Comparison of ENCODE assay signal across 24 cellular contexts in genomic region chr15:64982472-64982871, GRCh38. TPM values are rescaled to one million over a fixed set of nuclear protein-coding genes. Genes with fewer than 3 reads are reported as not detected.
DNase-seq lines count a peak whose midpoint lies in the region; ATAC-seq and TF ChIP-seq lines count a peak whose summit lies in the region.
"Had no signal": no experiment of that assay in that cellular context is flagged by ENCODE, and none has a peak within 500 bp of the region (broad histone marks: within the 10 kb centered on the region; RNA-seq: fewer than 3 reads in every experiment).

No MANE protein-coding gene starts in this region.

- TF ChIP-seq CTCF in foreskin fibroblast (IDR thresholded peaks at IDR 0.05; ENCODE audit: low read depth, low read length) (no peak), type B pancreatic cell (conservative IDR thresholded peaks at IDR 0.05) (no peak), suprapubic skin (IDR thresholded peaks at IDR 0.05) (no peak)

- H3K27ac ChIP-seq in suprapubic skin = no peak overlapping the region
- H3K27ac ChIP-seq: heart right ventricle, psoas muscle, thyroid gland had no signal

- no peaks in the 10 kb centered on the region for H3K9me3 ChIP-seq in suprapubic skin
- H3K9me3 ChIP-seq: heart right ventricle, MG63, psoas muscle, thyroid gland had no signal

- H3K9me3 Mint-ChIP-seq in activated naive CD4-positive, alpha-beta T cell treated with anti-CD3 and anti-CD28 coated beads, Interleukin-2, amount 50 U/mL, for 24 hours = no peaks in the 10 kb centered on the region
- H3K9me3 Mint-ChIP-seq in activated naive CD4-positive, alpha-beta T cell treated with anti-CD3 and anti-CD28 coated beads, Interleukin-2, amount 10 ng/mL, durations not matched to agents 7 days and 5 days = no peaks in the 10 kb centered on the region
- H3K9me3 Mint-ChIP-seq in type B pancreatic cell = no peaks in the 10 kb centered on the region
- H3K9me3 Mint-ChIP-seq: activated naive CD8-positive, alpha-beta T cell treated with anti-CD3 and anti-CD28 coated beads, Interleukin-2, amount 50 U/mL, for 24 hours; central memory CD8-positive, alpha-beta T cell; memory B cell had no signal

- H3K27me3 ChIP-seq in suprapubic skin = no peaks in the 10 kb centered on the region
- H3K27me3 ChIP-seq: heart right ventricle, MG63, thyroid gland had no signal

- H3K36me3 ChIP-seq in suprapubic skin = peaks cover 41% of the 10 kb centered on the region

- H3K4me1 Mint-ChIP-seq in activated naive CD4-positive, alpha-beta T cell treated with anti-CD3 and anti-CD28 coated beads, Interleukin-2, amount 50 U/mL, for 24 hours = peaks cover 33% of the 10 kb centered on the region
- H3K4me1 Mint-ChIP-seq in activated naive CD4-positive, alpha-beta T cell treated with anti-CD3 and anti-CD28 coated beads, Interleukin-2, amount 10 ng/mL, durations not matched to agents 7 days and 5 days = peaks cover 27% of the 10 kb centered on the region
- H3K4me1 Mint-ChIP-seq in type B pancreatic cell (ENCODE audit: unreplicated experiment) = peaks cover 38% of the 10 kb centered on the region

- CTCF ChIA-PET in activated naive CD4-positive, alpha-beta T cell treated with anti-CD3 and anti-CD28 coated beads, Interleukin-2, amount 10 ng/mL, durations not matched to agents 7 days and 5 days (lab: Charles Lee) = no interaction called here

- peaks cover 5% of the 10 kb centered on the region for H3K36me3 Mint-ChIP-seq in activated naive CD4-positive, alpha-beta T cell treated with anti-CD3 and anti-CD28 coated beads, Interleukin-2, amount 50 U/mL, for 24 hours
- H3K36me3 Mint-ChIP-seq in activated naive CD4-positive, alpha-beta T cell treated with anti-CD3 and anti-CD28 coated beads, Interleukin-2, amount 10 ng/mL, durations not matched to agents 7 days and 5 days = peaks cover 38% of the 10 kb centered on the region
- peaks cover 24% of the 10 kb centered on the region for H3K36me3 Mint-ChIP-seq in type B pancreatic cell

- H3K27me3 Mint-ChIP-seq in activated naive CD4-positive, alpha-beta T cell treated with anti-CD3 and anti-CD28 coated beads, Interleukin-2, amount 50 U/mL, for 24 hours = no peaks in the 10 kb centered on the region
- H3K27me3 Mint-ChIP-seq in activated naive CD4-positive, alpha-beta T cell treated with anti-CD3 and anti-CD28 coated beads, Interleukin-2, amount 10 ng/mL, durations not matched to agents 7 days and 5 days = no peaks in the 10 kb centered on the region
- no peaks in the 10 kb centered on the region for H3K27me3 Mint-ChIP-seq in type B pancreatic cell
- H3K27me3 Mint-ChIP-seq: activated naive CD8-positive, alpha-beta T cell treated with anti-CD3 and anti-CD28 coated beads, Interleukin-2, amount 50 U/mL, for 24 hours; central memory CD8-positive, alpha-beta T cell; memory B cell had no signal

- no peak for DNase-seq in activated naive CD4-positive, alpha-beta T cell treated with anti-CD3 and anti-CD28 coated beads, Interleukin-2, amount 10 ng/mL, durations not matched to agents 7 days and 5 days
- peak; percentile 71 to 86 for DNase-seq in foreskin fibroblast
- DNase-seq in type B pancreatic cell (ENCODE audit: extremely low spot score, unreplicated experiment) = no peak
- DNase-seq in suprapubic skin (ENCODE audit: low spot score in 2 of 2) = no peak
- no peak for DNase-seq in NCI-H2196 treated with DMSO at 0.1 percent for 48 hours (lab: John Stamatoyannopoulos, UW; ENCODE audit: unreplicated experiment)
- DNase-seq: activated CD4-positive, CD25-positive, alpha-beta regulatory T cell treated with anti-CD3 and anti-CD28 coated beads, Interleukin-2, amount 50 U/mL, for 72 hours; activated effector memory CD4-positive, alpha-beta T cell treated with Interleukin-2 at 50 U/mL for 16 hours; activated naive CD8-positive, alpha-beta T cell treated with anti-CD3 and anti-CD28 coated beads, Interleukin-2, amount 50 U/mL, for 24 hours; foreskin melanocyte; heart right ventricle; KG1; MG63; NCI-H2029; NCI-H2227 treated with DMSO at 0.1 percent for 48 hours; psoas muscle; RPMI8226; stimulated activated naive CD4-positive, alpha-beta T cell treated with Interleukin-2 at 50 U/mL for 16 hours; T-helper 2 cell; thyroid gland had no signal

- no peak for TF ChIP-seq POLR2A in suprapubic skin (IDR thresholded peaks at IDR 0.05)

- H3K4me3 Mint-ChIP-seq in activated naive CD4-positive, alpha-beta T cell treated with anti-CD3 and anti-CD28 coated beads, Interleukin-2, amount 50 U/mL, for 24 hours = no peak overlapping the region
- H3K4me3 Mint-ChIP-seq in activated naive CD4-positive, alpha-beta T cell treated with anti-CD3 and anti-CD28 coated beads, Interleukin-2, amount 10 ng/mL, durations not matched to agents 7 days and 5 days = no peak overlapping the region
- no peak overlapping the region for H3K4me3 Mint-ChIP-seq in type B pancreatic cell
- H3K4me3 Mint-ChIP-seq: activated naive CD8-positive, alpha-beta T cell treated with anti-CD3 and anti-CD28 coated beads, Interleukin-2, amount 50 U/mL, for 24 hours; central memory CD8-positive, alpha-beta T cell; memory B cell had no signal

- peak overlapping the region; percentile 8 for H3K27ac Mint-ChIP-seq in activated naive CD4-positive, alpha-beta T cell treated with anti-CD3 and anti-CD28 coated beads, Interleukin-2, amount 50 U/mL, for 24 hours
- no peak overlapping the region for H3K27ac Mint-ChIP-seq in activated naive CD4-positive, alpha-beta T cell treated with anti-CD3 and anti-CD28 coated beads, Interleukin-2, amount 10 ng/mL, durations not matched to agents 7 days and 5 days
- peak overlapping the region; percentile 53 for H3K27ac Mint-ChIP-seq in type B pancreatic cell
- H3K27ac Mint-ChIP-seq: activated naive CD8-positive, alpha-beta T cell treated with anti-CD3 and anti-CD28 coated beads, Interleukin-2, amount 50 U/mL, for 24 hours; memory B cell had no signal

- no peak for TF ChIP-seq EP300 in suprapubic skin (IDR thresholded peaks at IDR 0.05)

- ATAC-seq in SK-N-SH treated with all-trans-retinoic acid at 6 μM for 48 hours (peak; percentile 60), HG03439 (IDR thresholded peaks at IDR 0.05; ENCODE audit: unreplicated experiment) (no peak)
- ATAC-seq: activated naive CD8-positive, alpha-beta T cell treated with anti-CD3 and anti-CD28 coated beads, Interleukin-2, amount 50 U/mL, for 24 hours; heart right ventricle; psoas muscle had no signal

- peaks cover 27% of the 10 kb centered on the region for H3K4me1 ChIP-seq in suprapubic skin
- H3K4me1 ChIP-seq: psoas muscle had no signal

- H3K4me3 ChIP-seq in foreskin fibroblast (ENCODE audit: low read depth in 1 of 2, low read length in 2 of 2) = no peak overlapping the region
- no peak overlapping the region for H3K4me3 ChIP-seq in suprapubic skin
- H3K4me3 ChIP-seq: heart right ventricle, MG63, psoas muscle, thyroid gland had no signal

- WGBS in suprapubic skin = 100% methylated on average over 1 of the region's 1 CpG

TF ChIP-seq in SK-N-SH treated with all-trans-retinoic acid at 6 μM for 48 hours, 23 proteins besides CTCF, POLR2A, EP300 and RAD21:
- TF ChIP-seq ZNF565 (CRISPR knock-in tag; conservative IDR thresholded peaks at IDR 0.05; ENCODE audit: low read depth) (no peak), TCF4 (CRISPR knock-in tag; IDR thresholded peaks at IDR 0.05; ENCODE audit: borderline replicate concordance) (0 out of 2 replicates have a peak, but pooled peaks have one; percentile 21), TSHZ2 (CRISPR knock-in tag; IDR thresholded peaks at IDR 0.05) (no peak)

RNA-seq across cellular contexts. Expression of gene SPG21, which starts 7.2 kb away (rescaled TPM):
- total RNA-seq in type B pancreatic cell (ENCODE audit: low replicate concordance) (77.0 and 80.7 TPM in 2 replicates), suprapubic skin (10 to 100 TPM; 57.0 to 84.3 (median 73.5) TPM)

RNA-seq across cellular contexts. Expression of gene MTFMT, which starts 47.0 kb away (rescaled TPM):
- total RNA-seq in type B pancreatic cell (ENCODE audit: low replicate concordance) (19.2 and 19.5 TPM in 2 replicates), suprapubic skin (100 to 1,000 TPM in 1 of 4 donors, 10 to 100 TPM in 3; 11.7 to 159 (median 18.1) TPM)

Comparison
In these comparisons a context has a peak if more than half of its experiments do, and no peak if none do; other contexts are left out.
1. DNase-seq: peak in foreskin fibroblast (2 of 2); none in activated naive CD4-positive, alpha-beta T cell treated with anti-CD3 and anti-CD28 coated beads, Interleukin-2, amount 10 ng/mL, durations not matched to agents 7 days and 5 days (single experiment), type B pancreatic cell (single experiment), suprapubic skin (0 of 2) and NCI-H2196 treated with DMSO at 0.1 percent for 48 hours (single experiment).